8 cellular contexts compared by ENCODE assay signal in the genomic region with DNA sequence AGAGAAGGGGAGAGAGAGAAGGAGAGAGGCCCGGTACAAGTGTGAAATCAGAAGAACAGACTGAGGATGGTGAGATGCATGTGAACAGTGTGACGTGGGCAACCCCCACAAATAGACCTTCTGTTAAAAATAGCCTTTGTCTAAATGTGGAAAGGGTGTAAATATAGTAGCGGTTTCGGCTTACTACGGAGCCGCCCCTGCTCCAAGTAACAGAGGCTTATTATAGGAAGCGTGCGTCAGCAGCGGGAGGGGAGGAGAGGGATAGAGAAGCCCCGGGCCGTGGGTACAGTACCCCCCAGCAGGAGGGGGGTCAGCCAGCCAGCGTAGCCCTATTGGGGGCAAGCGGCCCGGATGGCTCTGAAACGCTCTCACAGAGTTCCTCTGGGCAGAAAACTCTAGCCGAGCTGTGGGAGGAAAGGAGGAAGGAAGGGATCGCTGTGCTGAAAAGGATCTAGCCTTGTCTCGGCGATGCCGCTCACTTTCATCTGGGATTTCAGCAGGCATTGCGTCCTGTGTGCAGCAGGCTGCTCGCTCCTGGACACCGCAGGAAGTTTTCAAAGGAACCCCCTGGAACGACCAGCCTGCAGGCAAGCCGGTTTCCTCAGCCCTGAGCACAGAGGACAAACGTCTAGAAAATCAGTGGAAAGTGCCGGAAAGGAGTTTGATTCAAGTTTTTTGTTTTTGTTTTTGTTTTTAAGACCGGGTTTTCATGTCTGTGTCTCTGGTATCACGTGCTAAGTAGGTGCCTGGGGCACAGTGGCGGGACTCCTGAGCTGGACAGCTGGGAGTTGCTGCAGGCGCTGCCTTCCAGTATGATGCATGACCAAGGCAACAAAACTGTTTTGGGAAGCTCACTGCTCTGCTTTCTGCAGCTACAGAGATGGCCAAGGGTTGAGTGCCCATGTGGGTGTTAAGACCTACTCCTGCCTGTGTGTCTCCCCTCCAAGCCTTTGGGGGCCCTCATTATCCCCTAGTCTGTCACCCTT.
A peak's percentile ranks its signal among the peaks of the same experiment; 100 is the strongest.
DNase-seq lines count a peak whose midpoint lies in the region; ATAC-seq, FAIRE-seq and TF ChIP-seq lines count a peak whose summit lies in the region.

No MANE protein-coding gene starts in this region.

- no peak for TF ChIP-seq CTCF in WTC11 (IDR thresholded peaks at IDR 0.05)

- DNase-seq in GM18507 (ENCODE audit: extremely low spot score, insufficient read length, low read depth) (no peak), WTC11 (ENCODE audit: low spot score) (no peak), foreskin melanocyte (peak; percentile 98), nucleus accumbens (lab: John Stamatoyannopoulos, UW) (peak in 31 of 56 donors; percentile 4 to 76 (median 21)), erythroblast (lab: John Stamatoyannopoulos, UW) (no peak)
- no peak for DNase-seq in effector memory CD4-positive, alpha-beta T cell

- no peaks in the 10 kb centered on the region for H3K36me3 ChIP-seq in effector memory CD4-positive, alpha-beta T cell (ENCODE audit: control insufficient read depth, insufficient read depth, low read length)

- H3K4me1 Mint-ChIP-seq in WTC11, result peaks cover 13% of the 10 kb centered on the region

- H3K27me3 ChIP-seq in effector memory CD4-positive, alpha-beta T cell (replicated peaks; ENCODE audit: control insufficient read depth, insufficient read depth, low read length, poor library complexity, severe bottlenecking), result no peaks in the 10 kb centered on the region

- peak; percentile 65 for FAIRE-seq in GM18507 (lab: Jason Lieb, UNC)

- no peaks in the 10 kb centered on the region; the same call in none of the 2 replicates for H3K27me3 Mint-ChIP-seq in WTC11 (ENCODE audit: low read depth)

- peak; percentile 64 for ATAC-seq in HG02759 (IDR thresholded peaks at IDR 0.05; ENCODE audit: unreplicated experiment)
- peak; percentile 63 for ATAC-seq in WTC11
- no peak for ATAC-seq in HG03045 (IDR thresholded peaks at IDR 0.05; ENCODE audit: unreplicated experiment)

- H3K4me1 ChIP-seq in effector memory CD4-positive, alpha-beta T cell (ENCODE audit: control insufficient read depth, insufficient read depth, low read length, poor library complexity, severe bottlenecking), result no peaks in the 10 kb centered on the region

- no peaks in the 10 kb centered on the region for H3K36me3 Mint-ChIP-seq in WTC11

- 0 out of 2 replicates have a peak, but pooled peaks cover 3% of the 10 kb centered on the region for H3K9me3 Mint-ChIP-seq in WTC11

- no peak overlapping the region for H3K27ac ChIP-seq in effector memory CD4-positive, alpha-beta T cell (ENCODE audit: insufficient read depth, low read length, poor library complexity, severe bottlenecking)

- TF ChIP-seq POLR2A in erythroblast (IDR thresholded peaks at IDR 0.05; ENCODE audit: low read length), result no peak

- H3K9me3 ChIP-seq in effector memory CD4-positive, alpha-beta T cell (ENCODE audit: control insufficient read depth, low read length), result no peaks in the 10 kb centered on the region

- CTCF ChIA-PET in WTC11 (lab: Charles Lee), result no interaction called here

- H3K4me3 Mint-ChIP-seq in WTC11, result no peak overlapping the region

- H3K4me3 ChIP-seq in effector memory CD4-positive, alpha-beta T cell (ENCODE audit: insufficient read depth, low read depth, low read length, poor library complexity, severe bottlenecking), result no peak overlapping the region

- peak overlapping the region; percentile 32; the same call in 1 of the 2 replicates for H3K27ac Mint-ChIP-seq in WTC11

- POLR2A ChIA-PET in WTC11 (lab: Charles Lee), result no interaction called here

TF ChIP-seq in WTC11, 78 proteins besides CTCF, POLR2A, EP300 and RAD21:
- no peak for TF ChIP-seq ERG (CRISPR knock-in tag; IDR thresholded peaks at IDR 0.05)
- TF ChIP-seq, protein P1, sequence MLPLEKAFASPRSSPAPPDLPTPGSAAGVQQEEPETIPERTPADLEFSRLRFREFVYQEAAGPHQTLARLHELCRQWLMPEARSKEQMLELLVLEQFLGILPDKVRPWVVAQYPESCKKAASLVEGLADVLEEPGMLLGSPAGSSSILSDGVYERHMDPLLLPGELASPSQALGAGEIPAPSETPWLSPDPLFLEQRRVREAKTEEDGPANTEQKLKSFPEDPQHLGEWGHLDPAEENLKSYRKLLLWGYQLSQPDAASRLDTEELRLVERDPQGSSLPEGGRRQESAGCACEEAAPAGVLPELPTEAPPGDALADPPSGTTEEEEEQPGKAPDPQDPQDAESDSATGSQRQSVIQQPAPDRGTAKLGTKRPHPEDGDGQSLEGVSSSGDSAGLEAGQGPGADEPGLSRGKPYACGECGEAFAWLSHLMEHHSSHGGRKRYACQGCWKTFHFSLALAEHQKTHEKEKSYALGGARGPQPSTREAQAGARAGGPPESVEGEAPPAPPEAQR (CRISPR knock-in tag; IDR thresholded peaks at IDR 0.05), result no peak
- TF ChIP-seq ZNF232 (CRISPR knock-in tag; IDR thresholded peaks at IDR 0.05), result no peak

Comparison
In these comparisons a context has a peak if more than half of its experiments do, and no peak if none do; other contexts are left out.
1. DNase-seq: peak in foreskin melanocyte (single experiment) and nucleus accumbens (31 of 56); none in GM18507 (single experiment), WTC11 (single experiment), effector memory CD4-positive, alpha-beta T cell (0 of 3) and erythroblast (0 of 2).